ENCODE assay signal across 26 cellular contexts in the genomic region with DNA sequence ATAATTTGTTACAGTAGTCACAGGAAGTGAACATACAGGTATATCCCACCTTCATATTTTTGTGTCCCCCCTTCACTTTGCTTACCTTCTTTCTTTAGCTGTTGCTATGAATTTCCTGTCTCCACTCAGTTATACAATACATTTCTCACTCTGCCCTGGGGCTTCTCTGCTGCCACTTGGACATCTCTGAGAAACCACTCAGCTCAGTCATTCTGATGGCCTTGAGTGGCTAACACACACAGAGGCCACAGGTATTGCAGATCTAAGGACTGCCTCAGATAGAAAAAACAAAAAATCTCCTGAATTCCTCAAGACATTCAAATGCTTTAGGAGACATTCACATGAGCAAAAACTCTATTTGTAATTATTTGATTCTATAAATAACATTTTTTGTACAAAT.
"Had no signal": no experiment of that assay in that cellular context is flagged by ENCODE, and none has a peak within 500 bp of the region (broad histone marks: within the 10 kb centered on the region; RNA-seq: fewer than 3 reads in every experiment).

No MANE protein-coding gene starts in this region.

- H3K4me3 ChIP-seq: esophagus squamous epithelium, lung, prostate gland, sigmoid colon, stomach, tibial artery, upper lobe of left lung, uterus had no signal

- FAIRE-seq: endometrium, keratinocyte had no signal

- H3K4me1 ChIP-seq: esophagus squamous epithelium, prostate gland, sigmoid colon, stomach, tibial artery, upper lobe of left lung, uterus had no signal

- ATAC-seq: effector memory CD8-positive, alpha-beta T cell; naive thymus-derived CD8-positive, alpha-beta T cell; right cardiac atrium; stimulated activated effector memory CD8-positive, alpha-beta T cell treated with anti-CD3 and anti-CD28 coated beads, Interleukin-12 subunit alpha, Interleukin-12 subunit beta, amount 100 ng/mL, for 72 hours had no signal

- H3K9me3 ChIP-seq: esophagus squamous epithelium, prostate gland, sigmoid colon, stomach, tibial artery, upper lobe of left lung, uterus had no signal

- H3K27me3 Mint-ChIP-seq: effector memory CD8-positive, alpha-beta T cell; memory B cell; naive thymus-derived CD8-positive, alpha-beta T cell had no signal

- H3K27ac Mint-ChIP-seq: effector memory CD8-positive, alpha-beta T cell; immature natural killer cell; memory B cell; naive thymus-derived CD8-positive, alpha-beta T cell; nephron progenitor cell; stimulated activated effector memory CD8-positive, alpha-beta T cell treated with anti-CD3 and anti-CD28 coated beads, Interleukin-12 subunit alpha, Interleukin-12 subunit beta, amount 100 ng/mL, for 72 hours had no signal

- H3K4me3 Mint-ChIP-seq: effector memory CD8-positive, alpha-beta T cell; immature natural killer cell; memory B cell; naive thymus-derived CD8-positive, alpha-beta T cell; nephron progenitor cell; stimulated activated effector memory CD8-positive, alpha-beta T cell treated with anti-CD3 and anti-CD28 coated beads, Interleukin-12 subunit alpha, Interleukin-12 subunit beta, amount 100 ng/mL, for 72 hours had no signal

- H3K36me3 ChIP-seq: esophagus squamous epithelium, prostate gland, sigmoid colon, stomach, tibial artery, upper lobe of left lung, uterus had no signal

- DNase-seq: cortex of kidney; effector memory CD8-positive, alpha-beta T cell; erythroblast; esophagus squamous epithelium; foreskin melanocyte; hypothalamus; immature natural killer cell; midbrain; naive thymus-derived CD8-positive, alpha-beta T cell; nephron progenitor cell; nucleus accumbens; right cardiac atrium; sigmoid colon; stimulated activated CD4-positive, alpha-beta T cell treated with anti-CD3 and anti-CD28 coated beads, Interleukin-2, amount 100 ng/mL, for 24 hours; stimulated activated CD4-positive, alpha-beta T cell treated with anti-CD3 and anti-CD28 coated beads, Interleukin-4, amount 100 ng/mL, for 24 hours; stimulated activated naive CD4-positive, alpha-beta T cell treated with Interleukin-2 at 50 U/mL for 16 hours; stomach; tibial artery; uterus had no signal

- H3K9me3 Mint-ChIP-seq: effector memory CD8-positive, alpha-beta T cell; nephron progenitor cell had no signal

- H3K27ac ChIP-seq: esophagus squamous epithelium, prostate gland, sigmoid colon, stomach, tibial artery, upper lobe of left lung, uterus had no signal

- H3K36me3 Mint-ChIP-seq: immature natural killer cell; memory B cell; naive thymus-derived CD8-positive, alpha-beta T cell; stimulated activated effector memory CD8-positive, alpha-beta T cell treated with anti-CD3 and anti-CD28 coated beads, Interleukin-12 subunit alpha, Interleukin-12 subunit beta, amount 100 ng/mL, for 72 hours had no signal

- H3K4me1 Mint-ChIP-seq: immature natural killer cell; memory B cell; naive thymus-derived CD8-positive, alpha-beta T cell; nephron progenitor cell; stimulated activated effector memory CD8-positive, alpha-beta T cell treated with anti-CD3 and anti-CD28 coated beads, Interleukin-12 subunit alpha, Interleukin-12 subunit beta, amount 100 ng/mL, for 72 hours had no signal

- H3K27me3 ChIP-seq: esophagus squamous epithelium, sigmoid colon, stomach, tibial artery, upper lobe of left lung, uterus had no signal
